In genomic region chr1:11285883-11286734, GRCh38 we compare ENCODE assay signal across 9 cellular contexts. TPM values are rescaled to one million over a fixed set of nuclear protein-coding genes. Genes with fewer than 3 reads are reported as not detected.
DNase-seq lines count a peak whose midpoint lies in the region; ATAC-seq and TF ChIP-seq lines count a peak whose summit lies in the region.
"Had no signal": no experiment of that assay in that cellular context is flagged by ENCODE, and none has a peak within 500 bp of the region (broad histone marks: within the 10 kb centered on the region; RNA-seq: fewer than 3 reads in every experiment).

No MANE protein-coding gene starts in this region.

- H3K4me3 ChIP-seq in AG04450 (ENCODE audit: low read depth, low read length) (no peak overlapping the region), hepatocyte (no peak overlapping the region), ovary (no peak overlapping the region), Peyer's patch (no peak overlapping the region), gastrocnemius medialis (no peak overlapping the region)
- H3K4me3 ChIP-seq: SJSA1 had no signal

- no peak for TF ChIP-seq EP300 in ovary (IDR thresholded peaks at IDR 0.05)

- POLR2A ChIA-PET in AG04450 (lab: Yijun Ruan, JAX) = no interaction called here

- no peaks in the 10 kb centered on the region for H3K9me2 ChIP-seq in hepatocyte (replicated peaks; ENCODE audit: insufficient read depth)

- no peaks in the 10 kb centered on the region for H3K79me2 ChIP-seq in hepatocyte

- intact Hi-C loops in ovary (cut with DNase I) (no loop called here), gastrocnemius medialis (cut with DNase I; ENCODE audit: low total_unique reads) (no loop called here)

- H3K4me1 ChIP-seq in hepatocyte (ENCODE audit: insufficient read depth) (no peaks in the 10 kb centered on the region), ovary (ENCODE audit: insufficient read depth) (no peaks in the 10 kb centered on the region), Peyer's patch (peaks cover 0 to 3% (median 0%) of the 10 kb centered on the region in 4 donors), gastrocnemius medialis (peaks cover 28 to 43% of the 10 kb centered on the region in 2 donors)

- H3K27ac ChIP-seq in AG04450 (ENCODE audit: low read depth, low read length) (no peak overlapping the region), hepatocyte (no peak overlapping the region), ovary (no peak overlapping the region), Peyer's patch (no peak overlapping the region), gastrocnemius medialis (no peak overlapping the region)
- H3K27ac ChIP-seq: SJSA1 had no signal

- peak; percentile 39; the same call in 1 of the 2 replicates for TF ChIP-seq CTCF in AG04450 (IDR thresholded peaks at IDR 0.05; ENCODE audit: low read depth, low read length)
- TF ChIP-seq CTCF in hepatocyte (IDR thresholded peaks at IDR 0.05; ENCODE audit: poor library complexity) = peak; percentile 46
- no peak for TF ChIP-seq CTCF in ovary (IDR thresholded peaks at IDR 0.05)
- TF ChIP-seq CTCF in Peyer's patch (IDR thresholded peaks at IDR 0.05) = peak in 2 of 6 experiments; percentile 13 to 15
- TF ChIP-seq CTCF in gastrocnemius medialis (IDR thresholded peaks at IDR 0.05 in 4 of 5, conservative IDR thresholded peaks at IDR 0.05 in 1 of 5) = peak in 1 of 5 experiments; percentile 7

- in situ Hi-C loops in gastrocnemius medialis (cut with MboI; ENCODE audit: low sequenced_read_pairs in 4 of 4) = no loop called here

- CTCF ChIA-PET in AG04450 (lab: Charles Lee) = interaction anchor here (0.5 to 2.0 kb wide), 9 partner anchors 10 to 610 kb away, joined by 3 to 6 read pairs (median 3); partner anchors contain the start of gene UBIAD1

- no peak overlapping the region for H2AFZ ChIP-seq in hepatocyte

- H3K9me3 ChIP-seq in AG04450 (ENCODE audit: control insufficient read depth, insufficient read depth, low read length) (no peaks in the 10 kb centered on the region; the same call in 1 of the 2 replicates), T-helper 17 cell (ENCODE audit: control insufficient read depth, low read length, poor library complexity, severe bottlenecking) (no peaks in the 10 kb centered on the region), hepatocyte (ENCODE audit: low read depth) (no peaks in the 10 kb centered on the region), ovary (no peaks in the 10 kb centered on the region), Peyer's patch (no peaks in the 10 kb centered on the region), gastrocnemius medialis (no peaks in the 10 kb centered on the region)
- H3K9me3 ChIP-seq: SJSA1 had no signal

- H3K4me1 Mint-ChIP-seq in T-helper 17 cell = peaks cover 49% of the 10 kb centered on the region

- H3K36me3 ChIP-seq in hepatocyte (replicated peaks; ENCODE audit: insufficient read depth, low read depth) (no peaks in the 10 kb centered on the region), ovary (no peaks in the 10 kb centered on the region), Peyer's patch (peaks cover 0 to 40% (median 0%) of the 10 kb centered on the region in 3 donors), gastrocnemius medialis (no peaks in the 10 kb centered on the region)

- 87% methylated on average over 7 of the region's 7 CpGs for WGBS in hepatocyte (ENCODE audit: low lambda C conversion rate, missing lambda C conversion rate)
- 63 to 81% (median 75%) methylated on average over 7 of the region's 7 CpGs for WGBS in ovary, 3 donors

- peak overlapping the region; percentile 97 for H3K27ac Mint-ChIP-seq in T-helper 17 cell

- H4K20me1 ChIP-seq in hepatocyte (ENCODE audit: insufficient read depth, poor library complexity, severe bottlenecking) = no peaks in the 10 kb centered on the region

- ATAC-seq in T-helper 17 cell (no peak), HG03095 (IDR thresholded peaks at IDR 0.05; ENCODE audit: unreplicated experiment) (no peak), gastrocnemius medialis (no peak)

- TF ChIP-seq POLR2A in ovary (IDR thresholded peaks at IDR 0.05) (no peak), Peyer's patch (IDR thresholded peaks at IDR 0.05) (no peak), gastrocnemius medialis (IDR thresholded peaks at IDR 0.05) (no peak)

- H3K4me2 ChIP-seq in hepatocyte = no peak overlapping the region

- no peaks in the 10 kb centered on the region for H3K27me3 Mint-ChIP-seq in T-helper 17 cell

- H3K4me3 Mint-ChIP-seq in T-helper 17 cell = peak overlapping the region; percentile 69

- H3K36me3 Mint-ChIP-seq in T-helper 17 cell (ENCODE audit: low read depth) = peaks cover 6% of the 10 kb centered on the region

- H3K27me3 ChIP-seq in AG04450 (ENCODE audit: control insufficient read depth, insufficient read depth, low read length) (no peaks in the 10 kb centered on the region), hepatocyte (no peaks in the 10 kb centered on the region), ovary (no peaks in the 10 kb centered on the region), Peyer's patch (no peaks in the 10 kb centered on the region), gastrocnemius medialis (no peaks in the 10 kb centered on the region)
- H3K27me3 ChIP-seq: SJSA1 had no signal

- DNase-seq in AG04450 (ENCODE audit: low read depth, low spot score) (no peak), GM03348 (ENCODE audit: low spot score) (peak; percentile 40), T-helper 17 cell (no peak), hepatocyte (ENCODE audit: low spot score) (no peak), ovary (no peak), Peyer's patch (no peak), gastrocnemius medialis (no peak)

RNA-seq across cellular contexts. Expression of gene UBIAD1, which starts 13.1 kb away (rescaled TPM):
- polyA plus RNA-seq in AG04450 (2011; rRNA removed) = 10.0 and 10.7 TPM in 2 replicates
- 16.5 and 20.3 TPM in 2 replicates for polyA minus RNA-seq in AG04450 (2011; rRNA and poly(A)+ RNA removed)
- total RNA-seq in T-helper 17 cell = 10 to 100 TPM; 19.1 to 25.3 TPM
- 9.1 and 9.8 TPM in 2 replicates for total RNA-seq in hepatocyte
- 15.5 and 18.3 TPM in 2 replicates for polyA plus RNA-seq in hepatocyte
- 10 to 100 TPM; 10.1 to 26.2 (median 22.0) TPM for total RNA-seq in ovary
- 10 to 100 TPM; 14.9 to 15.5 TPM for polyA plus RNA-seq in ovary
- 10 to 100 TPM in 3 of 4 donors, 1 to 10 TPM in 1; 7.5 to 18.2 (median 12.4) TPM for total RNA-seq in Peyer's patch
- 10 to 100 TPM; 15.1 to 24.5 (median 20.2) TPM for total RNA-seq in gastrocnemius medialis

RNA-seq across cellular contexts. Expression of gene MTOR, which starts 23.8 kb away (rescaled TPM):
- 27.7 and 30.7 TPM in 2 replicates for polyA plus RNA-seq in AG04450 (2011; rRNA removed)
- polyA minus RNA-seq in AG04450 (2011; rRNA and poly(A)+ RNA removed) = 63.4 and 71.3 TPM in 2 replicates
- 10 to 100 TPM; 47.3 to 50.0 TPM for total RNA-seq in T-helper 17 cell
- 35.8 and 37.7 TPM in 2 replicates for total RNA-seq in hepatocyte
- 11.9 and 17.2 TPM in 2 replicates for polyA plus RNA-seq in hepatocyte
- total RNA-seq in ovary = 10 to 100 TPM; 11.7 to 32.4 (median 21.3) TPM
- polyA plus RNA-seq in ovary = 10 to 100 TPM; 12.1 to 27.9 TPM
- 10 to 100 TPM; 32.8 to 66.8 (median 48.2) TPM for total RNA-seq in Peyer's patch
- total RNA-seq in gastrocnemius medialis = 10 to 100 TPM; 40.7 to 66.3 (median 52.9) TPM

Comparison
In these comparisons a context has a peak if more than half of its experiments do, and no peak if none do; other contexts are left out.
1. CTCF ChIP-seq: peak in AG04450 (single experiment) and hepatocyte (single experiment); none in ovary (0 of 3).